ENCODE assay signal across 16 cellular contexts in genomic region chr10:119829429-119829828, GRCh38. TPM values are rescaled to one million over a fixed set of nuclear protein-coding genes. Genes with fewer than 3 reads are reported as not detected.
DNase-seq lines count a peak whose midpoint lies in the region; ATAC-seq and TF ChIP-seq lines count a peak whose summit lies in the region.
"Had no signal": no experiment of that assay in that cellular context is flagged by ENCODE, and none has a peak within 500 bp of the region (broad histone marks: within the 10 kb centered on the region; RNA-seq: fewer than 3 reads in every experiment).

No MANE protein-coding gene starts in this region.

- POLR2A ChIA-PET in activated CD8-positive, alpha-beta T cell treated with anti-CD3 and anti-CD28 coated beads for 36 hours (lab: Charles Lee): no interaction called here
- POLR2A ChIA-PET in activated CD8-positive, alpha-beta T cell treated with anti-CD3 and anti-CD28 coated beads, Interleukin-2, amount 10 ng/mL, durations not matched to agents 7 days and 5 days (lab: Charles Lee): no interaction called here

- CTCF ChIA-PET in activated CD8-positive, alpha-beta T cell treated with anti-CD3 and anti-CD28 coated beads for 36 hours (lab: Charles Lee): no interaction called here
- CTCF ChIA-PET in activated CD8-positive, alpha-beta T cell treated with anti-CD3 and anti-CD28 coated beads, Interleukin-2, amount 10 ng/mL, durations not matched to agents 7 days and 5 days (lab: Charles Lee): interaction anchor here (1.2 kb wide), 2 partner anchors 10 to 78 kb away, joined by 3 to 5 read pairs; no protein-coding TSS in a partner anchor

- no peak for TF ChIP-seq CTCF in activated CD8-positive, alpha-beta T cell treated with anti-CD3 and anti-CD28 coated beads for 36 hours (IDR thresholded peaks at IDR 0.05)

- no peak overlapping the region for H3K4me3 Mint-ChIP-seq in activated CD8-positive, alpha-beta T cell treated with anti-CD3 and anti-CD28 coated beads for 36 hours
- H3K4me3 Mint-ChIP-seq in activated CD8-positive, alpha-beta T cell treated with anti-CD3 and anti-CD28 coated beads, Interleukin-2, amount 10 ng/mL, durations not matched to agents 7 days and 5 days: no peak overlapping the region
- no peak overlapping the region for H3K4me3 Mint-ChIP-seq in activated T-helper 1 cell treated with anti-CD3 and anti-CD28 coated beads, Interleukin-12 subunit alpha, Interleukin-12 subunit beta, Interleukin-2, Interleukin-4 antibody, amounts not matched to agents 30 ng/mL and 10 ng/mL and 1 ng/mL, durations not matched to agents 14 hours and 24 hours and 36 hours
- no peak overlapping the region for H3K4me3 Mint-ChIP-seq in memory B cell

- DNase-seq in activated CD8-positive, alpha-beta T cell treated with anti-CD3 and anti-CD28 coated beads for 36 hours: no peak
- no peak for DNase-seq in activated CD8-positive, alpha-beta T cell treated with anti-CD3 and anti-CD28 coated beads, Interleukin-2, amount 10 ng/mL, durations not matched to agents 7 days and 5 days
- DNase-seq in ELF-1 (ENCODE audit: low read depth, low spot score) (peak; percentile 25), memory B cell (ENCODE audit: low spot score in 2 of 2) (no peak)
- DNase-seq in activated T-helper 1 cell treated with anti-CD3 and anti-CD28 coated beads, Interleukin-12 subunit alpha, Interleukin-12 subunit beta, Interleukin-2, Interleukin-4 antibody, amounts not matched to agents 30 ng/mL and 10 ng/mL and 1 ng/mL, durations not matched to agents 14 hours and 24 hours and 36 hours (ENCODE audit: low spot score): no peak
- DNase-seq: DMS79 treated with DMSO at 0.1 percent for 48 hours, GDM1, MG63, NCI-H1092 treated with DMSO at 0.1 percent for 48 hours, NCI-H1694 treated with DMSO at 0.1 percent for 48 hours, NCI-H446, NCI-H748 treated with DMSO at 0.1 percent for 48 hours, PC-9 had no signal

- no peak for ATAC-seq in activated CD8-positive, alpha-beta T cell treated with anti-CD3 and anti-CD28 coated beads for 36 hours
- ATAC-seq in activated CD8-positive, alpha-beta T cell treated with anti-CD3 and anti-CD28 coated beads, Interleukin-2, amount 10 ng/mL, durations not matched to agents 7 days and 5 days: no peak
- no peak for ATAC-seq in memory B cell (ENCODE audit: low read depth)
- no peak for ATAC-seq in HG02981 (IDR thresholded peaks at IDR 0.05; ENCODE audit: unreplicated experiment)
- ATAC-seq in GM18873 (IDR thresholded peaks at IDR 0.05; ENCODE audit: low FRiP score, unreplicated experiment): no peak
- ATAC-seq in GM21737 (IDR thresholded peaks at IDR 0.05; ENCODE audit: unreplicated experiment): no peak

- intact Hi-C loops in activated CD8-positive, alpha-beta T cell treated with anti-CD3 and anti-CD28 coated beads for 36 hours (cut with micrococcal nuclease): no loop called here
- intact Hi-C loops in activated T-helper 1 cell treated with anti-CD3 and anti-CD28 coated beads, Interleukin-12 subunit alpha, Interleukin-12 subunit beta, Interleukin-2, Interleukin-4 antibody, amounts not matched to agents 30 ng/mL and 10 ng/mL and 1 ng/mL, durations not matched to agents 14 hours and 24 hours and 36 hours (cut with micrococcal nuclease): no loop called here

- peaks cover 10% of the 10 kb centered on the region for H3K4me1 Mint-ChIP-seq in activated CD8-positive, alpha-beta T cell treated with anti-CD3 and anti-CD28 coated beads for 36 hours (ENCODE audit: low read depth)
- H3K4me1 Mint-ChIP-seq in activated CD8-positive, alpha-beta T cell treated with anti-CD3 and anti-CD28 coated beads, Interleukin-2, amount 10 ng/mL, durations not matched to agents 7 days and 5 days (ENCODE audit: low read depth): peaks cover 7% of the 10 kb centered on the region
- peaks cover 17% of the 10 kb centered on the region for H3K4me1 Mint-ChIP-seq in activated T-helper 1 cell treated with anti-CD3 and anti-CD28 coated beads, Interleukin-12 subunit alpha, Interleukin-12 subunit beta, Interleukin-2, Interleukin-4 antibody, amounts not matched to agents 30 ng/mL and 10 ng/mL and 1 ng/mL, durations not matched to agents 14 hours and 24 hours and 36 hours (ENCODE audit: low read depth)
- H3K4me1 Mint-ChIP-seq in memory B cell: no peaks in the 10 kb centered on the region

- H3K27ac Mint-ChIP-seq in activated CD8-positive, alpha-beta T cell treated with anti-CD3 and anti-CD28 coated beads for 36 hours: peak overlapping the region; percentile 36
- H3K27ac Mint-ChIP-seq in activated CD8-positive, alpha-beta T cell treated with anti-CD3 and anti-CD28 coated beads, Interleukin-2, amount 10 ng/mL, durations not matched to agents 7 days and 5 days: no peak overlapping the region
- H3K27ac Mint-ChIP-seq in activated T-helper 1 cell treated with anti-CD3 and anti-CD28 coated beads, Interleukin-12 subunit alpha, Interleukin-12 subunit beta, Interleukin-2, Interleukin-4 antibody, amounts not matched to agents 30 ng/mL and 10 ng/mL and 1 ng/mL, durations not matched to agents 14 hours and 24 hours and 36 hours: peak overlapping the region; percentile 60
- H3K27ac Mint-ChIP-seq in memory B cell: peak overlapping the region; percentile 62

- peaks cover 47% of the 10 kb centered on the region for H3K36me3 Mint-ChIP-seq in activated CD8-positive, alpha-beta T cell treated with anti-CD3 and anti-CD28 coated beads for 36 hours (ENCODE audit: low read depth)
- H3K36me3 Mint-ChIP-seq in activated CD8-positive, alpha-beta T cell treated with anti-CD3 and anti-CD28 coated beads, Interleukin-2, amount 10 ng/mL, durations not matched to agents 7 days and 5 days (ENCODE audit: low read depth): peaks cover 66% of the 10 kb centered on the region
- H3K36me3 Mint-ChIP-seq in activated T-helper 1 cell treated with anti-CD3 and anti-CD28 coated beads, Interleukin-12 subunit alpha, Interleukin-12 subunit beta, Interleukin-2, Interleukin-4 antibody, amounts not matched to agents 30 ng/mL and 10 ng/mL and 1 ng/mL, durations not matched to agents 14 hours and 24 hours and 36 hours (ENCODE audit: low read depth): peaks cover 54% of the 10 kb centered on the region
- peaks cover 34% of the 10 kb centered on the region for H3K36me3 Mint-ChIP-seq in memory B cell

- H3K27me3 Mint-ChIP-seq in activated CD8-positive, alpha-beta T cell treated with anti-CD3 and anti-CD28 coated beads for 36 hours: no peaks in the 10 kb centered on the region
- no peaks in the 10 kb centered on the region for H3K27me3 Mint-ChIP-seq in activated CD8-positive, alpha-beta T cell treated with anti-CD3 and anti-CD28 coated beads, Interleukin-2, amount 10 ng/mL, durations not matched to agents 7 days and 5 days (ENCODE audit: low read depth)
- no peaks in the 10 kb centered on the region for H3K27me3 Mint-ChIP-seq in activated T-helper 1 cell treated with anti-CD3 and anti-CD28 coated beads, Interleukin-12 subunit alpha, Interleukin-12 subunit beta, Interleukin-2, Interleukin-4 antibody, amounts not matched to agents 30 ng/mL and 10 ng/mL and 1 ng/mL, durations not matched to agents 14 hours and 24 hours and 36 hours (ENCODE audit: insufficient read depth)
- H3K27me3 Mint-ChIP-seq in memory B cell: no peaks in the 10 kb centered on the region

- peaks cover 5% of the 10 kb centered on the region for H3K9me3 Mint-ChIP-seq in activated CD8-positive, alpha-beta T cell treated with anti-CD3 and anti-CD28 coated beads for 36 hours
- no peaks in the 10 kb centered on the region for H3K9me3 Mint-ChIP-seq in activated CD8-positive, alpha-beta T cell treated with anti-CD3 and anti-CD28 coated beads, Interleukin-2, amount 10 ng/mL, durations not matched to agents 7 days and 5 days (ENCODE audit: insufficient read depth)
- peaks cover 3% of the 10 kb centered on the region for H3K9me3 Mint-ChIP-seq in activated T-helper 1 cell treated with anti-CD3 and anti-CD28 coated beads, Interleukin-12 subunit alpha, Interleukin-12 subunit beta, Interleukin-2, Interleukin-4 antibody, amounts not matched to agents 30 ng/mL and 10 ng/mL and 1 ng/mL, durations not matched to agents 14 hours and 24 hours and 36 hours
- H3K9me3 Mint-ChIP-seq in memory B cell: no peaks in the 10 kb centered on the region

RNA-seq across cellular contexts. Expression of gene MCMBP, which starts 43.2 kb away (rescaled TPM):
- total RNA-seq in activated CD8-positive, alpha-beta T cell treated with anti-CD3 and anti-CD28 coated beads for 36 hours: 10 to 100 TPM; 86.2 to 90.5 TPM
- total RNA-seq in activated CD8-positive, alpha-beta T cell treated with anti-CD3 and anti-CD28 coated beads, Interleukin-2, amount 10 ng/mL, durations not matched to agents 7 days and 5 days: 10 to 100 TPM; 95.2 to 95.9 TPM
- total RNA-seq in activated T-helper 1 cell treated with anti-CD3 and anti-CD28 coated beads, Interleukin-12 subunit alpha, Interleukin-12 subunit beta, Interleukin-2, Interleukin-4 antibody, amounts not matched to agents 30 ng/mL and 10 ng/mL and 1 ng/mL, durations not matched to agents 14 hours and 24 hours and 36 hours: 122 and 133 TPM in 2 replicates
